29 cellular contexts compared by ENCODE assay signal in genomic region chr18:1446765-1447164, GRCh38.
"Had no signal": no experiment of that assay in that cellular context is flagged by ENCODE, and none has a peak within 500 bp of the region (broad histone marks: within the 10 kb centered on the region; RNA-seq: fewer than 3 reads in every experiment).

No MANE protein-coding gene starts in this region.

- DNase-seq: stimulated activated CD4-positive, alpha-beta T cell treated with anti-CD3 and anti-CD28 coated beads, Interleukin-2, amount 100 ng/mL, for 48 hours; stimulated activated CD4-positive, alpha-beta T cell treated with anti-CD3 and anti-CD28 coated beads, Interleukin-4, amount 100 ng/mL, for 1 hour; stimulated activated CD4-positive, alpha-beta T cell treated with anti-CD3 and anti-CD28 coated beads, Interleukin-4, amount 100 ng/mL, for 24 hours; stimulated activated CD4-positive, alpha-beta T cell treated with anti-CD3 and anti-CD28 coated beads, Interleukin-4, amount 100 ng/mL, for 4 hours; stimulated activated CD8-positive, alpha-beta memory T cell treated with anti-CD3 and anti-CD28 coated beads, Interleukin-4, amount 100 ng/mL, for 48 hours; stimulated activated naive B cell treated with anti-CD40 and anti-IgM and Interleukin-4, amounts not matched to agents 10 μg/mL and 1 μg/mL and 100 μg/mL, for 72 hours; stimulated activated naive CD4-positive, alpha-beta T cell; stimulated activated naive CD4-positive, alpha-beta T cell treated with Interleukin-2 at 50 U/mL for 16 hours; stimulated activated naive CD8-positive, alpha-beta T cell treated with anti-CD3 and anti-CD28 coated beads, Interleukin-15, amount 100 ng/mL, for 72 hours; stimulated activated naive CD8-positive, alpha-beta T cell treated with anti-CD3 and anti-CD28 coated beads, Interleukin-15, Interleukin-2, amounts not matched to agents 100 U/mL and 50 U/mL, for 24 hours; stomach; substantia nigra; testis; thyroid gland; tibial artery; transverse colon; trophoblast cell; upper lobe of left lung; upper lobe of right lung; uterus had no signal

- H3K4me3 ChIP-seq: stomach, suprapubic skin, testis, thoracic aorta, thyroid gland, tibial artery, tibial nerve, transverse colon, upper lobe of left lung, upper lobe of right lung, uterus, vagina had no signal

- H3K9me3 Mint-ChIP-seq: stimulated activated memory B cell treated with anti-CD40 and anti-IgM and Interleukin-4, amounts not matched to agents 10 μg/mL and 1 μg/mL and 100 μg/mL, for 72 hours; stimulated activated naive B cell treated with anti-CD40 and anti-IgM and Interleukin-4, amounts not matched to agents 10 μg/mL and 1 μg/mL and 100 μg/mL, for 72 hours; stimulated activated naive CD8-positive, alpha-beta T cell treated with anti-CD3 and anti-CD28 coated beads, Interleukin-15, Interleukin-2, amounts not matched to agents 100 ng/mL and 50 ng/mL, for 24 hours; type B pancreatic cell had no signal

- ATAC-seq: stimulated activated effector memory CD8-positive, alpha-beta T cell treated with anti-CD3 and anti-CD28 coated beads, Interleukin-12 subunit alpha, Interleukin-12 subunit beta, amount 100 ng/mL, for 72 hours; stimulated activated memory B cell treated with anti-CD40 and anti-IgM and Interleukin-4, amounts not matched to agents 10 μg/mL and 1 μg/mL and 100 μg/mL, for 72 hours; stimulated activated naive B cell treated with anti-CD40 and anti-IgM and Interleukin-4, amounts not matched to agents 10 μg/mL and 1 μg/mL and 100 μg/mL, for 72 hours; stimulated activated naive CD8-positive, alpha-beta T cell treated with anti-CD3 and anti-CD28 coated beads, Interleukin-15, amount 100 ng/mL, for 72 hours; stimulated activated naive CD8-positive, alpha-beta T cell treated with anti-CD3 and anti-CD28 coated beads, Interleukin-15, Interleukin-2, amounts not matched to agents 100 U/mL and 50 U/mL, for 24 hours; upper lobe of right lung had no signal

- FAIRE-seq: urothelium cell line had no signal

- H3K27me3 ChIP-seq: stomach, suprapubic skin, testis, thyroid gland, tibial artery, tibial nerve, transverse colon, upper lobe of left lung, upper lobe of right lung, uterus, vagina had no signal

- H3K4me3 Mint-ChIP-seq: stimulated activated effector memory CD8-positive, alpha-beta T cell treated with anti-CD3 and anti-CD28 coated beads, Interleukin-12 subunit alpha, Interleukin-12 subunit beta, amount 100 ng/mL, for 72 hours; stimulated activated memory B cell treated with anti-CD40 and anti-IgM and Interleukin-4, amounts not matched to agents 10 μg/mL and 1 μg/mL and 100 μg/mL, for 72 hours; stimulated activated naive B cell treated with anti-CD40 and anti-IgM and Interleukin-4, amounts not matched to agents 10 μg/mL and 1 μg/mL and 100 μg/mL, for 72 hours; stimulated activated naive CD8-positive, alpha-beta T cell treated with anti-CD3 and anti-CD28 coated beads, Interleukin-15, amount 100 ng/mL, for 72 hours; stimulated activated naive CD8-positive, alpha-beta T cell treated with anti-CD3 and anti-CD28 coated beads, Interleukin-15, Interleukin-2, amounts not matched to agents 100 ng/mL and 50 ng/mL, for 24 hours; type B pancreatic cell had no signal

- H3K36me3 ChIP-seq: stomach, suprapubic skin, thoracic aorta, thyroid gland, tibial artery, tibial nerve, transverse colon, upper lobe of left lung, upper lobe of right lung, uterus, vagina had no signal

- H3K27me3 Mint-ChIP-seq: stimulated activated memory B cell treated with anti-CD40 and anti-IgM and Interleukin-4, amounts not matched to agents 10 μg/mL and 1 μg/mL and 100 μg/mL, for 72 hours; stimulated activated naive B cell treated with anti-CD40 and anti-IgM and Interleukin-4, amounts not matched to agents 10 μg/mL and 1 μg/mL and 100 μg/mL, for 72 hours; stimulated activated naive CD8-positive, alpha-beta T cell treated with anti-CD3 and anti-CD28 coated beads, Interleukin-15, amount 100 ng/mL, for 72 hours; stimulated activated naive CD8-positive, alpha-beta T cell treated with anti-CD3 and anti-CD28 coated beads, Interleukin-15, Interleukin-2, amounts not matched to agents 100 ng/mL and 50 ng/mL, for 24 hours; type B pancreatic cell had no signal

- H3K36me3 Mint-ChIP-seq: stimulated activated effector memory CD8-positive, alpha-beta T cell treated with anti-CD3 and anti-CD28 coated beads, Interleukin-12 subunit alpha, Interleukin-12 subunit beta, amount 100 ng/mL, for 72 hours; stimulated activated memory B cell treated with anti-CD40 and anti-IgM and Interleukin-4, amounts not matched to agents 10 μg/mL and 1 μg/mL and 100 μg/mL, for 72 hours; stimulated activated naive B cell treated with anti-CD40 and anti-IgM and Interleukin-4, amounts not matched to agents 10 μg/mL and 1 μg/mL and 100 μg/mL, for 72 hours; type B pancreatic cell had no signal

- H3K9me3 ChIP-seq: testis, thoracic aorta, thyroid gland, tibial artery, upper lobe of left lung, upper lobe of right lung, uterus, vagina had no signal

- H3K27ac ChIP-seq: stomach, suprapubic skin, testis, thoracic aorta, thyroid gland, tibial artery, tibial nerve, transverse colon, upper lobe of left lung, upper lobe of right lung, uterus, vagina had no signal

- H3K27ac Mint-ChIP-seq: stimulated activated effector memory CD8-positive, alpha-beta T cell treated with anti-CD3 and anti-CD28 coated beads, Interleukin-12 subunit alpha, Interleukin-12 subunit beta, amount 100 ng/mL, for 72 hours; stimulated activated memory B cell treated with anti-CD40 and anti-IgM and Interleukin-4, amounts not matched to agents 10 μg/mL and 1 μg/mL and 100 μg/mL, for 72 hours; stimulated activated naive B cell treated with anti-CD40 and anti-IgM and Interleukin-4, amounts not matched to agents 10 μg/mL and 1 μg/mL and 100 μg/mL, for 72 hours; stimulated activated naive CD8-positive, alpha-beta T cell treated with anti-CD3 and anti-CD28 coated beads, Interleukin-15, amount 100 ng/mL, for 72 hours; stimulated activated naive CD8-positive, alpha-beta T cell treated with anti-CD3 and anti-CD28 coated beads, Interleukin-15, Interleukin-2, amounts not matched to agents 100 ng/mL and 50 ng/mL, for 24 hours; type B pancreatic cell had no signal

- H3K4me1 ChIP-seq: stomach, suprapubic skin, testis, thyroid gland, tibial artery, tibial nerve, transverse colon, upper lobe of left lung, upper lobe of right lung, uterus, vagina had no signal

- H3K4me1 Mint-ChIP-seq: stimulated activated effector memory CD8-positive, alpha-beta T cell treated with anti-CD3 and anti-CD28 coated beads, Interleukin-12 subunit alpha, Interleukin-12 subunit beta, amount 100 ng/mL, for 72 hours; stimulated activated memory B cell treated with anti-CD40 and anti-IgM and Interleukin-4, amounts not matched to agents 10 μg/mL and 1 μg/mL and 100 μg/mL, for 72 hours; stimulated activated naive B cell treated with anti-CD40 and anti-IgM and Interleukin-4, amounts not matched to agents 10 μg/mL and 1 μg/mL and 100 μg/mL, for 72 hours; stimulated activated naive CD8-positive, alpha-beta T cell treated with anti-CD3 and anti-CD28 coated beads, Interleukin-15, amount 100 ng/mL, for 72 hours had no signal
